21 cellular contexts compared by ENCODE assay signal in the genomic region with DNA sequence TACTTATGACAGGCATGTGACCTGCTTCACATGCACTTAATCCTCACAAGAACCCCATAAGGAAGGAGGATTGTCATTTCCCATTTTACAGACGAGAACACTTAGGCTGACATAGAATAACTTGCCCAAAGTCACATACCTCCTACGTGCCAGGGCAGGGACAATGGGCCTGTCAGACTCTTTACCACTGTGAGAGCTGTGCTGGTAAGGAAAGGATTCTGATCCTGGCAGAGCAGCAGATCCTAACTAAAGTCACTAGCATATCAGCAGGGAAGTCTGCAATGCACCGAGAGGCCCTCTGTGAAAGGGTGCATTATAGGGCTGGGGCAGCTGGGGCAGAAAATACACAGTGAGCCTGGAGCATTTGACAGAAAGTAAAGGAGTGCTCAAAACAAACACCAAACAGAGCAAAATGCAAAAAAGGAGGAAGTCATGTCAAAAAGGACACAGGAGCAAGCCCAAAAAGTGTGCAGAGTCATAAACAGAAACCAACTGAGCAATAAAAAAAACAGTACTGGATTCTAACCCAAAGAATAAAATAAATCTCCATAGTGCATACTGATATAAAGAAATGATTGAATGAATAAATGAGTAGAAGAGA. TPM values are rescaled to one million over a fixed set of nuclear protein-coding genes. Genes with fewer than 3 reads are reported as not detected.
DNase-seq lines count a peak whose midpoint lies in the region; ATAC-seq and TF ChIP-seq lines count a peak whose summit lies in the region.
"Had no signal": no experiment of that assay in that cellular context is flagged by ENCODE, and none has a peak within 500 bp of the region (broad histone marks: within the 10 kb centered on the region; RNA-seq: fewer than 3 reads in every experiment).

No MANE protein-coding gene starts in this region.

- H3K4me1 ChIP-seq in DOHH2 (ENCODE audit: control insufficient read depth, low read length): peaks cover 8% of the 10 kb centered on the region
- H3K4me1 ChIP-seq in hepatocyte (ENCODE audit: insufficient read depth): peaks cover 33% of the 10 kb centered on the region

- no peaks in the 10 kb centered on the region for H3K9me3 ChIP-seq in DOHH2 (ENCODE audit: control insufficient read depth, insufficient read depth, low read length)
- no peaks in the 10 kb centered on the region for H3K9me3 ChIP-seq in hepatocyte (ENCODE audit: low read depth)
- H3K9me3 ChIP-seq: A549, uterus had no signal

- H3K4me3 ChIP-seq in DOHH2 (ENCODE audit: low read length) (no peak overlapping the region), NB4 (ENCODE audit: low read depth, low read length) (no peak overlapping the region), hepatocyte (no peak overlapping the region)
- H3K4me3 ChIP-seq: A549, uterus had no signal

- peak overlapping the region; percentile 25 for H2AFZ ChIP-seq in hepatocyte

- no peak for TF ChIP-seq CTCF in DOHH2 (IDR thresholded peaks at IDR 0.05; ENCODE audit: low read depth, low read length, poor library complexity, severe bottlenecking)
- no peak for TF ChIP-seq CTCF in NB4 (IDR thresholded peaks at IDR 0.05; ENCODE audit: low read depth, low read length)
- no peak for TF ChIP-seq CTCF in hepatocyte (IDR thresholded peaks at IDR 0.05; ENCODE audit: poor library complexity)

- no peaks in the 10 kb centered on the region for H3K27me3 ChIP-seq in DOHH2 (ENCODE audit: control insufficient read depth, low read length)
- H3K27me3 ChIP-seq in hepatocyte: no peaks in the 10 kb centered on the region
- H3K27me3 ChIP-seq: uterus had no signal

- H3K9me2 ChIP-seq in DOHH2 (replicated peaks; ENCODE audit: control insufficient read depth, low read length) (no peaks in the 10 kb centered on the region), hepatocyte (replicated peaks; ENCODE audit: insufficient read depth) (no peaks in the 10 kb centered on the region)

- peak; percentile 63 for ATAC-seq in HG02840 (IDR thresholded peaks at IDR 0.05; ENCODE audit: low FRiP score, unreplicated experiment)
- no peak for ATAC-seq in HG03565 (IDR thresholded peaks at IDR 0.05; ENCODE audit: unreplicated experiment)
- no peak for ATAC-seq in HG03354 (IDR thresholded peaks at IDR 0.05; ENCODE audit: poor library complexity, severe bottlenecking, unreplicated experiment)
- ATAC-seq: A549; CD8-positive, alpha-beta T cell; left colon; right cardiac atrium had no signal

- H3K79me2 ChIP-seq in DOHH2 (ENCODE audit: control insufficient read depth, low read length) (no peaks in the 10 kb centered on the region), hepatocyte (no peaks in the 10 kb centered on the region)

- DNase-seq in NB4 (ENCODE audit: low read depth): peak; percentile 52
- DNase-seq in hepatocyte (ENCODE audit: low spot score): no peak
- DNase-seq in NCI-H2196 treated with DMSO at 0.1 percent for 48 hours (lab: John Stamatoyannopoulos, UW; ENCODE audit: unreplicated experiment): no peak
- no peak for DNase-seq in NCI-H526 treated with DMSO at 0.1 percent for 48 hours (lab: John Stamatoyannopoulos, UW)
- DNase-seq: activated CD4-positive, alpha-beta T cell treated with anti-CD3 and anti-CD28 coated beads, Interleukin-2, amount 50 U/mL, for 1 hour; activated naive CD4-positive, alpha-beta T cell treated with anti-CD3 and anti-CD28 coated beads, Interleukin-2, amount 10 ng/mL, durations not matched to agents 7 days and 5 days; CD8-positive, alpha-beta T cell; DND-41; foreskin fibroblast; GOT3; left colon; NCI-H1092; NCI-H69; nucleus accumbens; right cardiac atrium; uterus had no signal

- 0 out of 2 replicates have a peak overlapping the region, but pooled peaks have one; percentile 14 for H3K4me2 ChIP-seq in DOHH2 (ENCODE audit: low read length)
- H3K4me2 ChIP-seq in hepatocyte: no peak overlapping the region
- H3K4me2 ChIP-seq: A549 had no signal

- TF ChIP-seq POLR2A in NB4 (IDR thresholded peaks at IDR 0.05; ENCODE audit: extremely low read depth, insufficient read length): no peak

- no peaks in the 10 kb centered on the region for H4K20me1 ChIP-seq in DOHH2 (ENCODE audit: control insufficient read depth, insufficient read depth, low read depth, low read length)
- no peaks in the 10 kb centered on the region for H4K20me1 ChIP-seq in hepatocyte (ENCODE audit: insufficient read depth, poor library complexity, severe bottlenecking)

- WGBS in hepatocyte (ENCODE audit: low lambda C conversion rate, missing lambda C conversion rate): 84% methylated on average over 3 of the region's 3 CpGs

- no peaks in the 10 kb centered on the region for H3F3A ChIP-seq in DOHH2 (ENCODE audit: control insufficient read depth, insufficient read depth)

- H3K27ac ChIP-seq in DOHH2 (ENCODE audit: low read depth, low read length): no peak overlapping the region
- H3K27ac ChIP-seq in hepatocyte: peak overlapping the region; percentile 20
- H3K27ac ChIP-seq: A549 had no signal

- H3K36me3 ChIP-seq in DOHH2 (ENCODE audit: control insufficient read depth, low read length) (no peaks in the 10 kb centered on the region), hepatocyte (replicated peaks; ENCODE audit: insufficient read depth, low read depth) (no peaks in the 10 kb centered on the region)
- H3K36me3 ChIP-seq: uterus had no signal

RNA-seq across cellular contexts. Expression of a gene that starts 56.0 kb away (rescaled TPM):
- 110 and 133 TPM in 2 replicates for total RNA-seq in hepatocyte
- 37.2 and 38.6 TPM in 2 replicates for polyA plus RNA-seq in hepatocyte
